Comparison of ENCODE assay signal across 8 cellular contexts in genomic region chr15:42736793-42737528, GRCh38. TPM values are rescaled to one million over a fixed set of nuclear protein-coding genes. Genes with fewer than 3 reads are reported as not detected.
DNase-seq lines count a peak whose midpoint lies in the region; ATAC-seq lines count a peak whose summit lies in the region.

Gene CDAN1 (minus strand): TSS chr15:42737128. CDS start chr15:42737102, 26 bp downstream.

- ATAC-seq in GM19372 (IDR thresholded peaks at IDR 0.05; ENCODE audit: low read depth, unreplicated experiment) (peak; percentile 78), HG03558 (IDR thresholded peaks at IDR 0.05; ENCODE audit: extremely low read depth, unreplicated experiment) (peak; percentile 50)

- peak in 13 of 14 donors; percentile 71 to 94 (median 83) for DNase-seq in C1 segment of cervical spinal cord (lab: John Stamatoyannopoulos, UW)
- peak; percentile 67 for DNase-seq in NK-92 (lab: John Stamatoyannopoulos, UW; ENCODE audit: unreplicated experiment)
- DNase-seq in activated CD8-positive, alpha-beta memory T cell treated with anti-CD3 and anti-CD28 coated beads for 1 hour (ENCODE audit: extremely low read depth in 1 of 2, low read depth in 1 of 2), result peak; percentile 76 to 92
- DNase-seq in effector CD8-positive, alpha-beta T cell (lab: John Stamatoyannopoulos, UW), result peak; percentile 88
- DNase-seq in lung microvascular endothelial cell (ENCODE audit: low read depth in 2 of 2), result peak; percentile 83 to 85
- DNase-seq in stimulated activated CD4-positive, alpha-beta T cell treated with anti-CD3 and anti-CD28 coated beads, TNF-alpha, amount 100 ng/mL, for 24 hours (ENCODE audit: low read depth in 3 of 3), result peak; percentile 82 to 93 (median 90)

RNA-seq across cellular contexts. Expression of gene CDAN1, which starts in this region (rescaled TPM):
- 7.8 and 8.9 TPM in 2 replicates for total RNA-seq in lung microvascular endothelial cell

Comparison
In these comparisons a context has a peak if more than half of its experiments do, and no peak if none do; other contexts are left out.
1. Peak in every context shown above with its lines: DNase-seq and ATAC-seq.